2 cellular contexts compared by ENCODE assay signal in genomic region chr7:77171073-77171472, GRCh38. TPM values are rescaled to one million over a fixed set of nuclear protein-coding genes. Genes with fewer than 3 reads are reported as not detected.
"Had no signal": no experiment of that assay in that cellular context is flagged by ENCODE, and none has a peak within 500 bp of the region (broad histone marks: within the 10 kb centered on the region; RNA-seq: fewer than 3 reads in every experiment).

No MANE protein-coding gene starts in this region.

RNA-seq across cellular contexts. Expression of gene FGL2, which starts 28.5 kb away (rescaled TPM):
- total RNA-seq: progenitor cell of endocrine pancreas had no signal
- polyA plus RNA-seq: smooth muscle cell had no signal
